12 cellular contexts compared by ENCODE assay signal in the genomic region with DNA sequence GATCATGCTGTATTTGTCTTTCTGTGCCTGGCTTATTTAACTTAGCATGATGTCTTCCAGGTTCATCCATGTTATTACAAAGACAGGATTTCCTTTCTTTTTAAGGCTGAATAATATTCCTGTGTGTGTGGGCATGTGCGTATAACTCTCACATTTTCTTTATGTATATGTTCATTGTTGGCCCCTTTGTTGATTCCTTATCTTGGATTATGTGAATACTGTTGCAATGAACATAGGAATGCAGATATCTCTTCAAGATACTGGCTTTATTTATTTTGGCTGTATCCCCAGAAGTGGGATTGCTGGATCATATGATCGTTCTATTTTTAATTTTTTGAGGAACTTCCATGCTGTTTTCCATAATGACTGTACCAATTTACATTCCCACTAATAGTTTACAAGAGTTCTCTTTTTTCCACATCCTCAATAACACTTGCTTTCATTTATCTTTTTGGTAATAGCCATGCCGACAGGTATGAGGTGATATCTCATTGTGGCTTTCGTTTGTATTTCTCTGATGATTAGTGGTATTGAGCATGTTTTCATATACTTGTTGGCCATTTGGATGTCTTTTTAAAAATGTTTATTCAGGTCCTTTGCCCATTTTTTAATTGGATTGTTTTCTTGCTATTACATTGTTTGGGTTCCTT. TPM values are rescaled to one million over a fixed set of nuclear protein-coding genes. Genes with fewer than 3 reads are reported as not detected.
A peak's percentile ranks its signal among the peaks of the same experiment; 100 is the strongest.
DNase-seq lines count a peak whose midpoint lies in the region; ATAC-seq and TF ChIP-seq lines count a peak whose summit lies in the region.
"Had no signal": no experiment of that assay in that cellular context is flagged by ENCODE, and none has a peak within 500 bp of the region (broad histone marks: within the 10 kb centered on the region; RNA-seq: fewer than 3 reads in every experiment).

No MANE protein-coding gene starts in this region.

- no peaks in the 10 kb centered on the region for H3K9me3 ChIP-seq in CD8-positive, alpha-beta T cell (ENCODE audit: low read length)
- H3K9me3 ChIP-seq in naive thymus-derived CD4-positive, alpha-beta T cell (ENCODE audit: control insufficient read depth in 2 of 3, low read length in 3 of 3), result no peaks in the 10 kb centered on the region

- H3K36me3 Mint-ChIP-seq in CD8-positive, alpha-beta T cell, result peaks cover 30% of the 10 kb centered on the region
- H3K36me3 Mint-ChIP-seq in naive thymus-derived CD4-positive, alpha-beta T cell, result peaks cover 10 to 37% (median 33%) of the 10 kb centered on the region in 5 donors

- H3K4me1 ChIP-seq in CD8-positive, alpha-beta T cell (ENCODE audit: insufficient read depth, low read length), result peaks cover 5% of the 10 kb centered on the region
- peaks cover 0 to 3% of the 10 kb centered on the region in 2 donors for H3K4me1 ChIP-seq in naive thymus-derived CD4-positive, alpha-beta T cell (ENCODE audit: control insufficient read depth in 2 of 2, insufficient read depth in 2 of 2, low read length in 2 of 2)

- peak overlapping the region; percentile 55 for H3K27ac Mint-ChIP-seq in CD8-positive, alpha-beta T cell
- peak overlapping the region in 6 of 9 donors; percentile 6 to 44 (median 24) for H3K27ac Mint-ChIP-seq in naive thymus-derived CD4-positive, alpha-beta T cell

- H3K9me3 Mint-ChIP-seq in CD8-positive, alpha-beta T cell, result no peaks in the 10 kb centered on the region
- H3K9me3 Mint-ChIP-seq in naive thymus-derived CD4-positive, alpha-beta T cell, result peaks cover 0 to 3% (median 0%) of the 10 kb centered on the region in 11 donors
- H3K9me3 Mint-ChIP-seq: central memory CD8-positive, alpha-beta T cell had no signal

- no peak overlapping the region for H3K4me3 Mint-ChIP-seq in CD8-positive, alpha-beta T cell
- no peak overlapping the region for H3K4me3 Mint-ChIP-seq in naive thymus-derived CD4-positive, alpha-beta T cell
- H3K4me3 Mint-ChIP-seq: central memory CD8-positive, alpha-beta T cell had no signal

- no peak overlapping the region for H3K4me3 ChIP-seq in CD8-positive, alpha-beta T cell (ENCODE audit: low read depth, low read length)
- no peak overlapping the region for H3K4me3 ChIP-seq in epithelial cell of esophagus (ENCODE audit: low read length)
- H3K4me3 ChIP-seq in naive thymus-derived CD4-positive, alpha-beta T cell (ENCODE audit: low read length), result no peak overlapping the region

- POLR2A ChIA-PET in CD8-positive, alpha-beta T cell (lab: Charles Lee), result no interaction called here
- POLR2A ChIA-PET in naive thymus-derived CD4-positive, alpha-beta T cell (lab: Charles Lee), result no interaction called here

- H3K4me1 Mint-ChIP-seq in CD8-positive, alpha-beta T cell (ENCODE audit: low read depth), result peaks cover 47% of the 10 kb centered on the region
- peaks cover 0 to 78% (median 67%) of the 10 kb centered on the region in 7 donors for H3K4me1 Mint-ChIP-seq in naive thymus-derived CD4-positive, alpha-beta T cell

- H3K27me3 Mint-ChIP-seq in CD8-positive, alpha-beta T cell (ENCODE audit: low read depth), result no peaks in the 10 kb centered on the region
- no peaks in the 10 kb centered on the region for H3K27me3 Mint-ChIP-seq in naive thymus-derived CD4-positive, alpha-beta T cell
- H3K27me3 Mint-ChIP-seq: central memory CD8-positive, alpha-beta T cell had no signal

- ATAC-seq in CD8-positive, alpha-beta T cell, result no peak
- no peak for ATAC-seq in naive thymus-derived CD4-positive, alpha-beta T cell
- ATAC-seq in HG03159 (IDR thresholded peaks at IDR 0.05; ENCODE audit: unreplicated experiment), result no peak

- no peak for DNase-seq in CD8-positive, alpha-beta T cell
- peak; percentile 29 for DNase-seq in NCI-H2196 (lab: John Stamatoyannopoulos, UW; ENCODE audit: unreplicated experiment)
- peak; percentile 11 for DNase-seq in epithelial cell of esophagus (ENCODE audit: low read depth)
- no peak for DNase-seq in naive thymus-derived CD4-positive, alpha-beta T cell
- no peak for DNase-seq in GM10266 (ENCODE audit: extremely low spot score)
- DNase-seq in activated CD4-positive, alpha-beta T cell treated with anti-CD3 and anti-CD28 coated beads, Interleukin-2, amount 50 U/mL, for 1 hour, result no peak
- DNase-seq in stimulated activated CD4-positive, alpha-beta T cell treated with anti-CD3 and anti-CD28 coated beads, Interleukin-1b, Interleukin-23, amount 100 ng/mL, for 48 hours, result no peak
- DNase-seq: left cardiac atrium; NCI-H510A treated with DMSO at 0.1 percent for 48 hours; stimulated activated CD4-positive, alpha-beta T cell treated with anti-CD3 and anti-CD28 coated beads, Interleukin-2, amount 100 ng/mL, for 48 hours had no signal

- no peaks in the 10 kb centered on the region for H3K36me3 ChIP-seq in CD8-positive, alpha-beta T cell (ENCODE audit: insufficient read depth, low read length)
- peaks cover 0 to 20% (median 8%) of the 10 kb centered on the region in 3 experiments for H3K36me3 ChIP-seq in naive thymus-derived CD4-positive, alpha-beta T cell (ENCODE audit: control insufficient read depth in 2 of 3, insufficient read depth in 3 of 3, low read length in 3 of 3)

- intact Hi-C loops in CD8-positive, alpha-beta T cell (cut with DNase I, micrococcal nuclease), result no loop called here
- intact Hi-C loops in naive thymus-derived CD4-positive, alpha-beta T cell (cut with micrococcal nuclease), result loop anchor here in 1 of 2 donors (2.0 to 5.0 kb wide), 2 partner anchors 15 to 37 kb away; a partner anchor contains a TSS

- no peaks in the 10 kb centered on the region for H3K27me3 ChIP-seq in CD8-positive, alpha-beta T cell (ENCODE audit: insufficient read depth, low read length)
- no peaks in the 10 kb centered on the region for H3K27me3 ChIP-seq in naive thymus-derived CD4-positive, alpha-beta T cell (ENCODE audit: control insufficient read depth in 2 of 2, insufficient read depth in 2 of 2, low read length in 2 of 2)

- CTCF ChIA-PET in CD8-positive, alpha-beta T cell (lab: Charles Lee), result no interaction called here
- CTCF ChIA-PET in naive thymus-derived CD4-positive, alpha-beta T cell (lab: Charles Lee), result no interaction called here

- TF ChIP-seq CTCF in CD8-positive, alpha-beta T cell (IDR thresholded peaks at IDR 0.05), result no peak
- TF ChIP-seq CTCF in epithelial cell of esophagus (IDR thresholded peaks at IDR 0.05; ENCODE audit: insufficient read depth, low read depth, low read length, missing control alignments), result no peak
- no peak for TF ChIP-seq CTCF in GM10266 (IDR thresholded peaks at IDR 0.05; ENCODE audit: control insufficient read depth, insufficient read depth, low read depth, missing control alignments)

- H3K27ac ChIP-seq in CD8-positive, alpha-beta T cell (ENCODE audit: low read depth, low read length), result no peak overlapping the region
- no peak overlapping the region for H3K27ac ChIP-seq in naive thymus-derived CD4-positive, alpha-beta T cell (ENCODE audit: low read depth, low read length)

RNA-seq across cellular contexts. Expression of a gene that starts 38.0 kb away (rescaled TPM):
- total RNA-seq in CD8-positive, alpha-beta T cell, result 10 to 100 TPM; 91.1 to 92.9 TPM
- 100 to 1,000 TPM in 4 of 5 experiments, 10 to 100 TPM in 1; 18.9 to 105 (median 102) TPM for total RNA-seq in naive thymus-derived CD4-positive, alpha-beta T cell
- 10 to 100 TPM; 61.7 to 67.5 TPM for polyA plus RNA-seq in naive thymus-derived CD4-positive, alpha-beta T cell

RNA-seq across cellular contexts. Expression of a gene that starts 50.2 kb away (rescaled TPM):
- total RNA-seq in CD8-positive, alpha-beta T cell, result 10 to 100 TPM; 22.7 to 24.0 TPM
- total RNA-seq in naive thymus-derived CD4-positive, alpha-beta T cell, result 10 to 100 TPM in 3 of 5 experiments, 1 to 10 TPM in 2; 5.5 to 23.2 (median 15.3) TPM
- polyA plus RNA-seq in naive thymus-derived CD4-positive, alpha-beta T cell, result 10 to 100 TPM in 1 of 2 donors, 1 to 10 TPM in 1; 5.8 to 19.6 TPM

Comparison
In these comparisons a context has a peak if more than half of its experiments do, and no peak if none do; other contexts are left out.
1. DNase-seq: peak in NCI-H2196 (single experiment) and epithelial cell of esophagus (single experiment); none in CD8-positive, alpha-beta T cell (0 of 7), naive thymus-derived CD4-positive, alpha-beta T cell (0 of 9), GM10266 (single experiment), activated CD4-positive, alpha-beta T cell treated with anti-CD3 and anti-CD28 coated beads, Interleukin-2, amount 50 U/mL, for 1 hour (single experiment) and stimulated activated CD4-positive, alpha-beta T cell treated with anti-CD3 and anti-CD28 coated beads, Interleukin-1b, Interleukin-23, amount 100 ng/mL, for 48 hours (single experiment).